9 cellular contexts compared by ENCODE assay signal in the genomic region with DNA sequence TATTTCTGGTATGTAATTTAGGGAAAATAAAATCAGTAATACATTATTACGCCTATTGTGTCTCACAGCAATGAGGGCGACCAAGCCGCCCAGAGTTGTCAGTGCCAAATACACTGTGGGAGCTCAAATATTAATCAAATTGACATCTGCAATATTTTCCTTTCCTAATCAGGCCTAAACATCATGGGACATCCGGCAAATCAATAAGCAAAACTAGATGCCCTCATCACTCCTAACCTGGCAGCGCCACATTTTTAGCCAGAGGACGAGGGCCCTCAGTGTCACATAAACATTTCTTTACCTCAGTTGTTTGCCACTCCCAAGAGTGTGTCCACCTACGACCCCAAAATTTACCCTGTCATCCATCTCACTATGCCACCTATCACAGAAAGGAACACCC.
"Had no signal": no experiment of that assay in that cellular context is flagged by ENCODE, and none has a peak within 500 bp of the region (broad histone marks: within the 10 kb centered on the region; RNA-seq: fewer than 3 reads in every experiment).

No MANE protein-coding gene starts in this region.

- H3K9me3 ChIP-seq: HAP-1 had no signal

- FAIRE-seq: K562 had no signal

- H3K27ac ChIP-seq: GM23248, HL-60 had no signal

- H2AFZ ChIP-seq: GM23248 had no signal

- ATAC-seq: HCT116, K562 had no signal

- H3K9ac ChIP-seq: GM23248 had no signal

- H3K4me3 ChIP-seq: GM23248, HAP-1, K562 had no signal

- DNase-seq: GM23248, GOT3, H7, HFFc6, IMR-90 had no signal

- H3K36me3 ChIP-seq: HAP-1 had no signal

- H3K4me3 Mint-ChIP-seq: HFFc6 had no signal

- H3K27ac Mint-ChIP-seq: HFFc6 had no signal

- H3K4me1 ChIP-seq: HAP-1 had no signal
